ENCODE assay signal across 14 cellular contexts in genomic region chr1:209692296-209692695, GRCh38. TPM values are rescaled to one million over a fixed set of nuclear protein-coding genes. Genes with fewer than 3 reads are reported as not detected.
DNase-seq lines count a peak whose midpoint lies in the region; ATAC-seq, FAIRE-seq and TF ChIP-seq lines count a peak whose summit lies in the region.
"Had no signal": no experiment of that assay in that cellular context is flagged by ENCODE, and none has a peak within 500 bp of the region (broad histone marks: within the 10 kb centered on the region; RNA-seq: fewer than 3 reads in every experiment).

No MANE protein-coding gene starts in this region.

- no peak for FAIRE-seq in GM12891 (lab: Jason Lieb, UNC)
- FAIRE-seq: H54 had no signal

- H3K4me3 ChIP-seq in adipocyte (ENCODE audit: low read length) (no peak overlapping the region), skeletal muscle satellite cell (ENCODE audit: low read length) (no peak overlapping the region), HAP-1 (no peak overlapping the region)
- H3K4me3 ChIP-seq: tibial nerve had no signal

- peaks cover 38% of the 10 kb centered on the region for H3K4me1 ChIP-seq in adipocyte (ENCODE audit: control insufficient read depth, insufficient read depth, low read length)
- H3K4me1 ChIP-seq in skeletal muscle satellite cell (ENCODE audit: control insufficient read depth, insufficient read depth, low read length) = peaks cover 12% of the 10 kb centered on the region
- H3K4me1 ChIP-seq in HAP-1 = no peaks in the 10 kb centered on the region

- H3K27me3 ChIP-seq in adipocyte (replicated peaks; ENCODE audit: control insufficient read depth, insufficient read depth, low read length) = peaks cover 3% of the 10 kb centered on the region
- H3K27me3 ChIP-seq in skeletal muscle satellite cell (ENCODE audit: control insufficient read depth, insufficient read depth, low read length) = peaks cover 23% of the 10 kb centered on the region
- peaks cover 18% of the 10 kb centered on the region for H3K27me3 ChIP-seq in HAP-1 (ENCODE audit: low read depth)
- H3K27me3 ChIP-seq: tibial nerve had no signal

- in situ Hi-C loops in HAP-1 (cut with MboI; ENCODE audit: low sequenced_read_pairs) = loop anchor here (10.0 kb wide), 1 partner anchor 117 kb away; no protein-coding TSS in a partner anchor

- peak overlapping the region; percentile 73 for H3K9ac ChIP-seq in adipocyte (ENCODE audit: low read length)
- peak overlapping the region; percentile 16 for H3K9ac ChIP-seq in skeletal muscle satellite cell (ENCODE audit: low read depth, low read length)
- H3K9ac ChIP-seq: KMS-11 had no signal

- H3K36me3 Mint-ChIP-seq in activated naive CD4-positive, alpha-beta T cell treated with anti-CD3 and anti-CD28 coated beads, Interleukin-2, amount 50 U/mL, for 72 hours = no peaks in the 10 kb centered on the region

- no peak for DNase-seq in activated naive CD4-positive, alpha-beta T cell treated with anti-CD3 and anti-CD28 coated beads, Interleukin-2, amount 50 U/mL, for 72 hours (ENCODE audit: low spot score in 2 of 2)
- no peak for DNase-seq in activated naive CD4-positive, alpha-beta T cell treated with anti-CD3 and anti-CD28 coated beads, Interleukin-2, amount 50 U/mL, for 16 hours
- DNase-seq in ELR (ENCODE audit: low read depth) = peak; percentile 38
- no peak for DNase-seq in adipocyte (ENCODE audit: low read depth)
- no peak for DNase-seq in GM12891 (ENCODE audit: insufficient read length, low spot score)
- no peak for DNase-seq in NK-92 treated with Interleukin-12 subunit alpha and Interleukin-12 subunit beta, amount 100 ng/mL, for 24 hours (lab: John Stamatoyannopoulos, UW)
- DNase-seq in HAP-1 (ENCODE audit: low spot score in 2 of 2) = no peak
- DNase-seq: NCI-H2029 treated with DMSO at 0.1 percent for 48 hours had no signal

- H3K9me3 ChIP-seq in adipocyte (ENCODE audit: control insufficient read depth, low read length) = no peaks in the 10 kb centered on the region
- H3K9me3 ChIP-seq in skeletal muscle satellite cell (replicated peaks; ENCODE audit: low read length) = no peaks in the 10 kb centered on the region
- no peaks in the 10 kb centered on the region for H3K9me3 ChIP-seq in HAP-1
- H3K9me3 ChIP-seq: tibial nerve had no signal

- TF ChIP-seq POLR2A in GM12891 (IDR thresholded peaks at IDR 0.05; ENCODE audit: low read depth, low read length) = no peak

- H3K9me3 Mint-ChIP-seq in activated naive CD4-positive, alpha-beta T cell treated with anti-CD3 and anti-CD28 coated beads, Interleukin-2, amount 50 U/mL, for 72 hours = no peaks in the 10 kb centered on the region
- H3K9me3 Mint-ChIP-seq: activated CD4-positive, alpha-beta T cell treated with anti-CD3 and anti-CD28 coated beads, Interleukin-2, amount 10 ng/mL, durations not matched to agents 7 days and 5 days had no signal

- no peaks in the 10 kb centered on the region for H3K36me3 ChIP-seq in adipocyte (ENCODE audit: control insufficient read depth, insufficient read depth, low read length, severe bottlenecking)
- no peaks in the 10 kb centered on the region for H3K36me3 ChIP-seq in skeletal muscle satellite cell (ENCODE audit: insufficient read depth, low read length)
- no peaks in the 10 kb centered on the region for H3K36me3 ChIP-seq in HAP-1 (replicated peaks)
- H3K36me3 ChIP-seq: tibial nerve had no signal

- ATAC-seq in activated naive CD4-positive, alpha-beta T cell treated with anti-CD3 and anti-CD28 coated beads, Interleukin-2, amount 50 U/mL, for 72 hours = no peak

- no peak overlapping the region for H3K4me2 ChIP-seq in skeletal muscle satellite cell (ENCODE audit: low read length)

- H3K27ac Mint-ChIP-seq in activated naive CD4-positive, alpha-beta T cell treated with anti-CD3 and anti-CD28 coated beads, Interleukin-2, amount 50 U/mL, for 72 hours = peak overlapping the region; percentile 12 to 41
- H3K27ac Mint-ChIP-seq: activated CD4-positive, alpha-beta T cell treated with anti-CD3 and anti-CD28 coated beads, Interleukin-2, amount 10 ng/mL, durations not matched to agents 7 days and 5 days had no signal

TF ChIP-seq in GM12891, 5 proteins besides CTCF, POLR2A, EP300 and RAD21:
- TF ChIP-seq POU2F2 (IDR thresholded peaks at IDR 0.05; ENCODE audit: low read depth, low read length) (no peak), POLR2AphosphoS5 (IDR thresholded peaks at IDR 0.05; ENCODE audit: low read depth, low read length) (no peak), TAF1 (IDR thresholded peaks at IDR 0.05; ENCODE audit: low read depth, low read length) (no peak), PAX5 (IDR thresholded peaks at IDR 0.05; ENCODE audit: insufficient read depth, low read length, severe bottlenecking) (no peak), SPI1 (IDR thresholded peaks at IDR 0.05; ENCODE audit: low read depth, low read length) (no peak)

RNA-seq across cellular contexts. Expression of gene HSD11B1, which starts 12.3 kb away (rescaled TPM):
- total RNA-seq in activated naive CD4-positive, alpha-beta T cell treated with anti-CD3 and anti-CD28 coated beads, Interleukin-2, amount 50 U/mL, for 72 hours = 1 to 10 TPM in 1 of 2 donors, under 1 TPM in 1; 0.75 to 5.2 TPM
- 3.8 and 40.0 TPM in 2 replicates for total RNA-seq in skeletal muscle satellite cell (2012; rRNA removed)
- 0.10 TPM for polyA plus RNA-seq in GM12891 (2012; ENCODE audit: low read depth, missing spikeins)
- polyA plus RNA-seq: neural cell had no signal

RNA-seq across cellular contexts. Expression of gene G0S2, which starts 17.1 kb away (rescaled TPM):
- total RNA-seq in activated naive CD4-positive, alpha-beta T cell treated with anti-CD3 and anti-CD28 coated beads, Interleukin-2, amount 50 U/mL, for 72 hours = 10 to 100 TPM in 1 of 2 donors, 1 to 10 TPM in 1; 1.4 to 40.7 TPM
- 15.3 and 17.2 TPM in 2 replicates for total RNA-seq in skeletal muscle satellite cell (2012; rRNA removed)
- polyA plus RNA-seq in GM12891 (2012; ENCODE audit: low read depth, missing spikeins) = 0.40 TPM

RNA-seq across cellular contexts. Expression of gene LAMB3, which starts 40.1 kb away (rescaled TPM):
- total RNA-seq in activated naive CD4-positive, alpha-beta T cell treated with anti-CD3 and anti-CD28 coated beads, Interleukin-2, amount 50 U/mL, for 72 hours = 10 to 100 TPM in 1 of 2 donors, 1 to 10 TPM in 1; 1.6 to 11.7 TPM
- 8.1 and 9.0 TPM in 2 replicates for total RNA-seq in skeletal muscle satellite cell (2012; rRNA removed)
- 0.26 TPM for polyA plus RNA-seq in GM12891 (2012; ENCODE audit: low read depth, missing spikeins)
